ENCODE assay signal across 30 cellular contexts in the genomic region with DNA sequence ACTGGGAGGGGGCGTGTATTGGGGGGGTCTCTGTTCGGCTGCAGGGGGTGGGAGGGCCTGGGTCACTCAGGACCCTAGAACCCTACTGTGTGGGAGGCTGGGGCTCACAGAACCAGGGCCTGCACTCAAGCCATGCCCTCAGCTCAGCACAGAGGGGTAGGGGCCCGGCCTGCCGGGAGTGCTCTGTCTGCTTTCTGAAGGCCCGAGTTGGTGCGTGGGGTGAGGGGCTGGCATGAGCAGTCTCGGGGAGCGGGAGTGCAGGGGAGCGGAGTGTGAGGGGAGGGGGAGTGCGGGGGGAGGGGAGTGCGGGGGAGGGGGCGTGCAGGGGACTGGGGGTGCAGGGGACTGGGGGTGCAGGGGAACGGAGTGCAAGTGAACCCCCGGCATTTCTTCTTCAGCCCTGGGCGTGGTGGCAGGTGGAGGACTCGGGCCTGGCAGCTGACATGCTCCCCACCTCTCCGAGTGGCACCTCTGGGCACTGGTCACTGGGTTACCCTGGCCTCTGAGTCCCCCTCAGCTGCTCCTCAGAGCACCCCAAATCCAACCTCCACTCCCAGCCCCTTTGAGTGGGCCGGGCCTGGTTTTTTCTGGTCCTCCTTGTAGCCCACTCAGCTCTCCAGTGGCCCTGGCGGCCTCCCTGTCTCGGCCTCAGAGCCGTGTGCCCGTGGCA. TPM values are rescaled to one million over a fixed set of nuclear protein-coding genes. Genes with fewer than 3 reads are reported as not detected.
"Had no signal": no experiment of that assay in that cellular context is flagged by ENCODE, and none has a peak within 500 bp of the region (broad histone marks: within the 10 kb centered on the region; RNA-seq: fewer than 3 reads in every experiment).

No MANE protein-coding gene starts in this region.

- H3K36me3 ChIP-seq: colonic mucosa, transverse colon, vagina had no signal

- H3K36me3 Mint-ChIP-seq: memory B cell had no signal

- H2AFZ ChIP-seq: hepatocyte had no signal

- H3K4me3 ChIP-seq: colonic mucosa, dorsolateral prefrontal cortex, hepatocyte, transverse colon, vagina had no signal

- ATAC-seq: activated CD4-positive, alpha-beta T cell treated with anti-CD3 and anti-CD28 coated beads for 36 hours; effector memory CD8-positive, alpha-beta T cell; esophagus mucosa; sciatic nerve; stimulated activated effector memory CD8-positive, alpha-beta T cell treated with anti-CD3 and anti-CD28 coated beads, Interleukin-12 subunit alpha, Interleukin-12 subunit beta, amount 100 ng/mL, for 72 hours had no signal

- H3K9me3 Mint-ChIP-seq: activated B cell treated with CpG ODN at 0.5 μM for 24 hours; effector memory CD8-positive, alpha-beta T cell; memory B cell; nephron; stimulated activated effector memory CD8-positive, alpha-beta T cell treated with anti-CD3 and anti-CD28 coated beads, Interleukin-12 subunit alpha, Interleukin-12 subunit beta, amount 100 ng/mL, for 72 hours had no signal

- H3K4me1 ChIP-seq: colonic mucosa, vagina had no signal

- H3K4me2 ChIP-seq: hepatocyte had no signal

- H3K4me1 Mint-ChIP-seq: memory B cell had no signal

- DNase-seq: activated B cell treated with CpG ODN at 0.5 μM for 24 hours; activated CD4-positive, alpha-beta T cell treated with anti-CD3 and anti-CD28 coated beads for 36 hours; activated CD4-positive, alpha-beta T cell treated with anti-CD3 and anti-CD28 coated beads, Interleukin-2, amount 50 U/mL, for 4 hours; activated CD8-positive, alpha-beta memory T cell treated with anti-CD3 and anti-CD28 coated beads, Interleukin-2, amount 50 U/mL, for 48 hours; activated naive CD4-positive, alpha-beta T cell treated with Interleukin-2 at 50 U/mL for 16 hours; activated T-cell treated with anti-CD3 and anti-CD28 coated beads, Interleukin-2, amount 50 U/mL, for 48 hours; amygdala; colonic mucosa; dorsolateral prefrontal cortex; effector memory CD8-positive, alpha-beta T cell; glutamatergic neuron; small intestine; stimulated activated CD4-positive, alpha-beta T cell treated with anti-CD3 and anti-CD28 coated beads, Interleukin-2, amount 100 ng/mL, for 24 hours; T-helper 9 cell; transverse colon had no signal

- H3K27ac ChIP-seq: colonic mucosa, hepatocyte, transverse colon, vagina had no signal

- H3K4me3 Mint-ChIP-seq: activated B cell treated with CpG ODN at 0.5 μM for 24 hours; activated CD4-positive, alpha-beta T cell treated with anti-CD3 and anti-CD28 coated beads for 36 hours; effector memory CD8-positive, alpha-beta T cell; memory B cell; nephron; stimulated activated effector memory CD8-positive, alpha-beta T cell treated with anti-CD3 and anti-CD28 coated beads, Interleukin-12 subunit alpha, Interleukin-12 subunit beta, amount 100 ng/mL, for 72 hours had no signal

- H3K27ac Mint-ChIP-seq: activated B cell treated with CpG ODN at 0.5 μM for 24 hours; activated CD4-positive, alpha-beta T cell treated with anti-CD3 and anti-CD28 coated beads for 36 hours; effector memory CD8-positive, alpha-beta T cell; memory B cell; nephron; stimulated activated effector memory CD8-positive, alpha-beta T cell treated with anti-CD3 and anti-CD28 coated beads, Interleukin-12 subunit alpha, Interleukin-12 subunit beta, amount 100 ng/mL, for 72 hours had no signal

- H3K79me2 ChIP-seq: hepatocyte had no signal

- H3K9me3 ChIP-seq: colonic mucosa, transverse colon, vagina had no signal

RNA-seq across cellular contexts. Expression of a gene that starts 1.0 kb away (rescaled TPM):
- total RNA-seq: activated B cell treated with CpG ODN at 0.5 μM for 24 hours; activated CD8-positive, alpha-beta memory T cell treated with anti-CD3 and anti-CD28 coated beads for 36 hours; bronchial epithelial cell; colonic mucosa; endothelial cell of umbilical vein; esophagus mucosa; hepatocyte; lower leg skin; mononuclear cell; vagina had no signal
- polyA plus RNA-seq: endothelial cell of umbilical vein, hepatocyte had no signal

RNA-seq across cellular contexts. Expression of a gene that starts 39.7 kb away (rescaled TPM):
- total RNA-seq: activated B cell treated with CpG ODN at 0.5 μM for 24 hours; activated CD4-positive, alpha-beta T cell treated with anti-CD3 and anti-CD28 coated beads for 36 hours; activated CD8-positive, alpha-beta memory T cell treated with anti-CD3 and anti-CD28 coated beads for 36 hours; endothelial cell of umbilical vein; esophagus mucosa; mononuclear cell; myocyte; vagina had no signal

RNA-seq across cellular contexts. Expression of a gene that starts 58.3 kb away (rescaled TPM):
- total RNA-seq: activated B cell treated with CpG ODN at 0.5 μM for 24 hours; activated CD8-positive, alpha-beta memory T cell treated with anti-CD3 and anti-CD28 coated beads for 36 hours; bronchial epithelial cell; colonic mucosa; endothelial cell of umbilical vein; esophagus mucosa; frontal cortex; myocyte; temporal lobe had no signal
- polyA plus RNA-seq: endothelial cell of umbilical vein had no signal
